Comparison of ENCODE assay signal across 1 cellular context in genomic region chr4:139153411-139154133, GRCh38.
TF ChIP-seq lines count a peak whose summit lies in the region.

No MANE protein-coding gene starts in this region.

TF ChIP-seq in WTC11, 78 proteins besides CTCF, POLR2A, EP300 and RAD21 (continued from another document):
- TF ChIP-seq ATF6 (CRISPR knock-in tag; IDR thresholded peaks at IDR 0.05) = no peak
- no peak for TF ChIP-seq RORB (CRISPR knock-in tag; IDR thresholded peaks at IDR 0.05)
- TF ChIP-seq ZNF232 (CRISPR knock-in tag; IDR thresholded peaks at IDR 0.05) = peak; percentile 43; the same call in 1 of the 2 replicates
- no peak for TF ChIP-seq ZSCAN18 (CRISPR knock-in tag; IDR thresholded peaks at IDR 0.05)
- TF ChIP-seq OVOL2 (CRISPR knock-in tag; IDR thresholded peaks at IDR 0.05; ENCODE audit: borderline replicate concordance) = no peak
- no peak for TF ChIP-seq PREB (CRISPR knock-in tag; IDR thresholded peaks at IDR 0.05; ENCODE audit: borderline replicate concordance)
- TF ChIP-seq NFE2L1 (CRISPR knock-in tag; IDR thresholded peaks at IDR 0.05) = peak; percentile 22; the same call in 1 of the 2 replicates
- no peak for TF ChIP-seq ESRRA (CRISPR knock-in tag; IDR thresholded peaks at IDR 0.05; ENCODE audit: borderline replicate concordance)
- peak; percentile 63; the same call in 1 of the 2 replicates for TF ChIP-seq TEAD1 (CRISPR knock-in tag; IDR thresholded peaks at IDR 0.05)
- TF ChIP-seq GRHL2 (CRISPR knock-in tag; IDR thresholded peaks at IDR 0.05; ENCODE audit: insufficient replicate concordance, severe bottlenecking) = no peak
- 0 out of 2 replicates have a peak, but pooled peaks have one; percentile 28 for TF ChIP-seq FOXK1 (CRISPR knock-in tag; IDR thresholded peaks at IDR 0.05)
- no peak for TF ChIP-seq ZNF263 (CRISPR knock-in tag; IDR thresholded peaks at IDR 0.05; ENCODE audit: low read depth)
